ENCODE assay signal across 2 cellular contexts in the genomic region with DNA sequence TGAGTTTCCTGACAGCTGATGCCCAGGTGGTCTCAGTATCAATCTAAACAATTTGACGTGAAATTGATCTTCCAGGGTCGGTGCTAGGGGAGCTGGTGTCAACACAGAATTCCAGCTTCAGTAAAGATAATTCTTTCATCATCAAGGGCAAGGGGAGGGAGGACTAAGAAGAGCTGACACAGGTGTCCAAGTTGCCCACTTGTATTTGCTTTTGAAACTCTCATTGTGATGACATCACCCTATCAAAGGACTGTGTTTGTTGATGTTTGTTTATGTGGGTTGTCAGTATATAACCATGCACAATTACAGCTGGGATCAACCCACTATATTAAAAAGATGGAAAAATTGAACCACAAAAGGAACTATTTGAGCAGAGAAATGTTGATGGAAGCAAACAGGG.
TF ChIP-seq lines count a peak whose summit lies in the region.

No MANE protein-coding gene starts in this region.

TF ChIP-seq in A549, 52 proteins besides CTCF, POLR2A, EP300 and RAD21 (continued from another document):
- TF ChIP-seq, protein P1, sequence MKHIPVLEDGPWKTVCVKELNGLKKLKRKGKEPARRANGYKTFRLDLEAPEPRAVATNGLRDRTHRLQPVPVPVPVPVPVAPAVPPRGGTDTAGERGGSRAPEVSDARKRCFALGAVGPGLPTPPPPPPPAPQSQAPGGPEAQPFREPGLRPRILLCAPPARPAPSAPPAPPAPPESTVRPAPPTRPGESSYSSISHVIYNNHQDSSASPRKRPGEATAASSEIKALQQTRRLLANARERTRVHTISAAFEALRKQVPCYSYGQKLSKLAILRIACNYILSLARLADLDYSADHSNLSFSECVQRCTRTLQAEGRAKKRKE (CRISPR knock-in tag; IDR thresholded peaks at IDR 0.05; ENCODE audit: low read depth) = no peak
- TF ChIP-seq CBX2 (IDR thresholded peaks at IDR 0.05; ENCODE audit: borderline replicate concordance, low read depth) (no peak), CHD2 (IDR thresholded peaks at IDR 0.05; ENCODE audit: low read length, partially characterized antibody) (no peak), TFCP2L1 (CRISPR knock-in tag; IDR thresholded peaks at IDR 0.05) (no peak), EHF (CRISPR knock-in tag; IDR thresholded peaks at IDR 0.05) (no peak), HEYL (CRISPR knock-in tag; IDR thresholded peaks at IDR 0.05) (no peak), CHD4 (IDR thresholded peaks at IDR 0.05; ENCODE audit: borderline replicate concordance) (no peak)
- TF ChIP-seq, protein P2, sequence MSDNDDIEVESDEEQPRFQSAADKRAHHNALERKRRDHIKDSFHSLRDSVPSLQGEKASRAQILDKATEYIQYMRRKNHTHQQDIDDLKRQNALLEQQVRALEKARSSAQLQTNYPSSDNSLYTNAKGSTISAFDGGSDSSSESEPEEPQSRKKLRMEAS (IDR thresholded peaks at IDR 0.05) = no peak
- TF ChIP-seq, protein P3, sequence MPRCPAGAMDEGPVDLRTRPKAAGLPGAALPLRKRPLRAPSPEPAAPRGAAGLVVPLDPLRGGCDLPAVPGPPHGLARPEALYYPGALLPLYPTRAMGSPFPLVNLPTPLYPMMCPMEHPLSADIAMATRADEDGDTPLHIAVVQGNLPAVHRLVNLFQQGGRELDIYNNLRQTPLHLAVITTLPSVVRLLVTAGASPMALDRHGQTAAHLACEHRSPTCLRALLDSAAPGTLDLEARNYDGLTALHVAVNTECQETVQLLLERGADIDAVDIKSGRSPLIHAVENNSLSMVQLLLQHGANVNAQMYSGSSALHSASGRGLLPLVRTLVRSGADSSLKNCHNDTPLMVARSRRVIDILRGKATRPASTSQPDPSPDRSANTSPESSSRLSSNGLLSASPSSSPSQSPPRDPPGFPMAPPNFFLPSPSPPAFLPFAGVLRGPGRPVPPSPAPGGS (IDR thresholded peaks at IDR 0.05) = no peak

TF ChIP-seq in HEK293, 187 proteins besides CTCF, POLR2A, EP300 and RAD21 (continued from another document):
- no peak for TF ChIP-seq ZNF157 (tag by site-specific recombination; IDR thresholded peaks at IDR 0.05)
- peak; percentile 25; the same call in 1 of the 2 replicates for TF ChIP-seq ZNF335 (tag by site-specific recombination; conservative IDR thresholded peaks at IDR 0.05)
- no peak for TF ChIP-seq ZNF132 (tag by site-specific recombination; IDR thresholded peaks at IDR 0.05; ENCODE audit: borderline replicate concordance)
- TF ChIP-seq ZNF792 (tag by site-specific recombination; IDR thresholded peaks at IDR 0.05) = no peak
- no peak for TF ChIP-seq ZNF76 (tag by site-specific recombination; IDR thresholded peaks at IDR 0.05; ENCODE audit: borderline replicate concordance, low read depth)
- TF ChIP-seq, protein P4, sequence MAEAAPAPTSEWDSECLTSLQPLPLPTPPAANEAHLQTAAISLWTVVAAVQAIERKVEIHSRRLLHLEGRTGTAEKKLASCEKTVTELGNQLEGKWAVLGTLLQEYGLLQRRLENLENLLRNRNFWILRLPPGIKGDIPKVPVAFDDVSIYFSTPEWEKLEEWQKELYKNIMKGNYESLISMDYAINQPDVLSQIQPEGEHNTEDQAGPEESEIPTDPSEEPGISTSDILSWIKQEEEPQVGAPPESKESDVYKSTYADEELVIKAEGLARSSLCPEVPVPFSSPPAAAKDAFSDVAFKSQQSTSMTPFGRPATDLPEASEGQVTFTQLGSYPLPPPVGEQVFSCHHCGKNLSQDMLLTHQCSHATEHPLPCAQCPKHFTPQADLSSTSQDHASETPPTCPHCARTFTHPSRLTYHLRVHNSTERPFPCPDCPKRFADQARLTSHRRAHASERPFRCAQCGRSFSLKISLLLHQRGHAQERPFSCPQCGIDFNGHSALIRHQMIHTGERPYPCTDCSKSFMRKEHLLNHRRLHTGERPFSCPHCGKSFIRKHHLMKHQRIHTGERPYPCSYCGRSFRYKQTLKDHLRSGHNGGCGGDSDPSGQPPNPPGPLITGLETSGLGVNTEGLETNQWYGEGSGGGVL (tag by site-specific recombination; IDR thresholded peaks at IDR 0.05) = 0 out of 2 replicates have a peak, but pooled peaks have one; percentile 10
- TF ChIP-seq, protein P5, sequence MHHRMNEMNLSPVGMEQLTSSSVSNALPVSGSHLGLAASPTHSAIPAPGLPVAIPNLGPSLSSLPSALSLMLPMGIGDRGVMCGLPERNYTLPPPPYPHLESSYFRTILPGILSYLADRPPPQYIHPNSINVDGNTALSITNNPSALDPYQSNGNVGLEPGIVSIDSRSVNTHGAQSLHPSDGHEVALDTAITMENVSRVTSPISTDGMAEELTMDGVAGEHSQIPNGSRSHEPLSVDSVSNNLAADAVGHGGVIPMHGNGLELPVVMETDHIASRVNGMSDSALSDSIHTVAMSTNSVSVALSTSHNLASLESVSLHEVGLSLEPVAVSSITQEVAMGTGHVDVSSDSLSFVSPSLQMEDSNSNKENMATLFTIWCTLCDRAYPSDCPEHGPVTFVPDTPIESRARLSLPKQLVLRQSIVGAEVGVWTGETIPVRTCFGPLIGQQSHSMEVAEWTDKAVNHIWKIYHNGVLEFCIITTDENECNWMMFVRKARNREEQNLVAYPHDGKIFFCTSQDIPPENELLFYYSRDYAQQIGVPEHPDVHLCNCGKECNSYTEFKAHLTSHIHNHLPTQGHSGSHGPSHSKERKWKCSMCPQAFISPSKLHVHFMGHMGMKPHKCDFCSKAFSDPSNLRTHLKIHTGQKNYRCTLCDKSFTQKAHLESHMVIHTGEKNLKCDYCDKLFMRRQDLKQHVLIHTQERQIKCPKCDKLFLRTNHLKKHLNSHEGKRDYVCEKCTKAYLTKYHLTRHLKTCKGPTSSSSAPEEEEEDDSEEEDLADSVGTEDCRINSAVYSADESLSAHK (tag by site-specific recombination; IDR thresholded peaks at IDR 0.05) = no peak
- TF ChIP-seq ZNF350 (tag by site-specific recombination; IDR thresholded peaks at IDR 0.05) = no peak
- TF ChIP-seq, protein P6, sequence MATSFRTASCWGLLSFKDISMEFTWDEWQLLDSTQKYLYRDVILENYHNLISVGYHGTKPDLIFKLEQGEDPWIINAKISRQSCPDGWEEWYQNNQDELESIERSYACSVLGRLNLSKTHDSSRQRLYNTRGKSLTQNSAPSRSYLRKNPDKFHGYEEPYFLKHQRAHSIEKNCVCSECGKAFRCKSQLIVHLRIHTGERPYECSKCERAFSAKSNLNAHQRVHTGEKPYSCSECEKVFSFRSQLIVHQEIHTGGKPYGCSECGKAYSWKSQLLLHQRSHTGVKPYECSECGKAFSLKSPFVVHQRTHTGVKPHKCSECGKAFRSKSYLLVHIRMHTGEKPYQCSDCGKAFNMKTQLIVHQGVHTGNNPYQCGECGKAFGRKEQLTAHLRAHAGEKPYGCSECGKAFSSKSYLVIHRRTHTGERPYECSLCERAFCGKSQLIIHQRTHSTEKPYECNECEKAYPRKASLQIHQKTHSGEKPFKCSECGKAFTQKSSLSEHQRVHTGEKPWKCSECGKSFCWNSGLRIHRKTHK (tag by site-specific recombination; IDR thresholded peaks at IDR 0.05) = no peak
- no peak for TF ChIP-seq ZSCAN23 (tag by site-specific recombination; IDR thresholded peaks at IDR 0.05)
- TF ChIP-seq ZNF112 (tag by site-specific recombination; IDR thresholded peaks at IDR 0.05) = no peak
- TF ChIP-seq, protein P7, sequence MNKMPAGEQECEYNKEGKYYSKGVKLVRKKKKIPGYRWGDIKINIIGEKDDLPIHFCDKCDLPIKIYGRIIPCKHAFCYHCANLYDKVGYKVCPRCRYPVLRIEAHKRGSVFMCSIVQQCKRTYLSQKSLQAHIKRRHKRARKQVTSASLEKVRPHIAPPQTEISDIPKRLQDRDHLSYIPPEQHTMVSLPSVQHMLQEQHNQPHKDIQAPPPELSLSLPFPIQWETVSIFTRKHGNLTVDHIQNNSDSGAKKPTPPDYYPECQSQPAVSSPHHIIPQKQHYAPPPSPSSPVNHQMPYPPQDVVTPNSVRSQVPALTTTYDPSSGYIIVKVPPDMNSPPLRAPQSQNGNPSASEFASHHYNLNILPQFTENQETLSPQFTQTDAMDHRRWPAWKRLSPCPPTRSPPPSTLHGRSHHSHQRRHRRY (tag by site-specific recombination; IDR thresholded peaks at IDR 0.05) = no peak
- TF ChIP-seq ZNF391 (tag by site-specific recombination; IDR thresholded peaks at IDR 0.05; ENCODE audit: borderline replicate concordance, low read depth) = no peak
- TF ChIP-seq ZNF701 (tag by site-specific recombination; IDR thresholded peaks at IDR 0.05) = no peak
- TF ChIP-seq YY1 (tag by site-specific recombination; IDR thresholded peaks at IDR 0.05) = no peak
- TF ChIP-seq ZFP41 (tag by site-specific recombination; IDR thresholded peaks at IDR 0.05; ENCODE audit: borderline replicate concordance) = no peak
- TF ChIP-seq ZIC2 (tag by site-specific recombination; IDR thresholded peaks at IDR 0.05) = no peak
- no peak for TF ChIP-seq KLF16 (tag by site-specific recombination; IDR thresholded peaks at IDR 0.05)
